In the genomic region with DNA sequence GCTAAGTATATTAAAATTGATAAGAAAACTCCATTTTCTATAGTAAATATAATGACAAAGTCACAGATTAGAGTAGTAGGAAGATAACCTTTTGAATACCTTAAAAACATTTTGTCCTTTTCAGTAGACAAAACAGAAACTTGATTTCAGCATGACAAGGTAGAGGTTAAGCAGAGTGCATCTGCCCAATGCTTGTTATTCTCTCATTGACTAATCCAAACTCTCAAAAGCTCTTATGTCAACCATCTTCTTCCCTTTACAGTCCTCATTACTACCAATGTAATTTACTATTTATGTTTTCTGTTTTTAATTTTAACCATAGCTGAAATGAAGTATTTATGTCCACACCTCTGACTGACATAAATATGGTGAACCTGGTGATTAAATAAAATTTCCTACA, we compare ENCODE assay signal across 14 cellular contexts. TPM values are rescaled to one million over a fixed set of nuclear protein-coding genes. Genes with fewer than 3 reads are reported as not detected.
DNase-seq lines count a peak whose midpoint lies in the region; ATAC-seq, FAIRE-seq and TF ChIP-seq lines count a peak whose summit lies in the region.
"Had no signal": no experiment of that assay in that cellular context is flagged by ENCODE, and none has a peak within 500 bp of the region (broad histone marks: within the 10 kb centered on the region; RNA-seq: fewer than 3 reads in every experiment).

No MANE protein-coding gene starts in this region.

- H3K4me1 Mint-ChIP-seq in T-helper 2 cell treated with Interferon-gamma antibody and Interleukin-4, amounts not matched to agents 5 μg/mL and 100 μg/mL, for 36 hours (ENCODE audit: low read depth): peaks cover 12% of the 10 kb centered on the region

- TF ChIP-seq CTCF in stomach (IDR thresholded peaks at IDR 0.05) (no peak), kidney (IDR thresholded peaks at IDR 0.05; ENCODE audit: borderline replicate concordance, extremely low read depth, insufficient read depth) (no peak)

- no peaks in the 10 kb centered on the region for H3K36me3 Mint-ChIP-seq in T-helper 2 cell treated with Interferon-gamma antibody and Interleukin-4, amounts not matched to agents 5 μg/mL and 100 μg/mL, for 36 hours (ENCODE audit: low read depth)

- H3K36me3 ChIP-seq in stomach (peaks cover 0 to 12% (median 2%) of the 10 kb centered on the region in 4 donors), kidney (ENCODE audit: control insufficient read depth in 1 of 2, insufficient read depth in 2 of 2, low read length in 2 of 2) (no peaks in the 10 kb centered on the region)
- H3K36me3 ChIP-seq: BE2C had no signal

- ATAC-seq in GM19455 (IDR thresholded peaks at IDR 0.05; ENCODE audit: unreplicated experiment) (peak; percentile 77), HG02763 (IDR thresholded peaks at IDR 0.05; ENCODE audit: unreplicated experiment) (peak; percentile 50), HG03442 (IDR thresholded peaks at IDR 0.05; ENCODE audit: unreplicated experiment) (peak; percentile 76)
- ATAC-seq: right cardiac atrium had no signal

- no peak for TF ChIP-seq EP300 in stomach (IDR thresholded peaks at IDR 0.05)

- no peak overlapping the region for H3K4me3 Mint-ChIP-seq in T-helper 2 cell treated with Interferon-gamma antibody and Interleukin-4, amounts not matched to agents 5 μg/mL and 100 μg/mL, for 36 hours

- H3K9me3 ChIP-seq in stomach (no peaks in the 10 kb centered on the region), kidney (ENCODE audit: control insufficient read depth in 1 of 2, low read length in 2 of 2) (no peaks in the 10 kb centered on the region)
- H3K9me3 ChIP-seq: BE2C had no signal

- no peaks in the 10 kb centered on the region for H3K27me3 ChIP-seq in stomach

- H3K4me3 ChIP-seq in stomach (no peak overlapping the region), kidney (ENCODE audit: low read length in 2 of 2) (no peak overlapping the region)

- no peak overlapping the region for H3K27ac Mint-ChIP-seq in T-helper 2 cell treated with Interferon-gamma antibody and Interleukin-4, amounts not matched to agents 5 μg/mL and 100 μg/mL, for 36 hours

- TF ChIP-seq POLR2A in stomach (IDR thresholded peaks at IDR 0.05): no peak

- peak; percentile 54 for FAIRE-seq in GM18507 (lab: Jason Lieb, UNC)
- FAIRE-seq in kidney (lab: Jason Lieb, UNC): no peak
- FAIRE-seq: keratinocyte had no signal

- H3K27me3 Mint-ChIP-seq in T-helper 2 cell treated with Interferon-gamma antibody and Interleukin-4, amounts not matched to agents 5 μg/mL and 100 μg/mL, for 36 hours (ENCODE audit: low read depth): peaks cover 31% of the 10 kb centered on the region

- no peak for DNase-seq in GM18507 (ENCODE audit: extremely low spot score, insufficient read length, low read depth)
- no peak for DNase-seq in SIG-M5 treated with dmso at 0.1 percent for 504 hours (lab: John Stamatoyannopoulos, UW; ENCODE audit: unreplicated experiment)
- DNase-seq in T-helper 2 cell treated with Interferon-gamma antibody and Interleukin-4, amounts not matched to agents 5 μg/mL and 100 μg/mL, for 36 hours (ENCODE audit: low spot score): no peak
- DNase-seq in stomach: no peak
- DNase-seq in kidney: no peak
- DNase-seq: aorta, BE2C, NCI-H526, right cardiac atrium had no signal

- H3K27ac ChIP-seq in stomach: no peak overlapping the region
- no peak overlapping the region for H3K27ac ChIP-seq in kidney (ENCODE audit: low read depth in 2 of 2, low read length in 2 of 2)

- H3K4me1 ChIP-seq in stomach: peaks cover 4 to 18% (median 12%) of the 10 kb centered on the region in 4 donors
- H3K4me1 ChIP-seq in kidney (ENCODE audit: control insufficient read depth in 1 of 2, insufficient read depth in 1 of 2, low read depth in 1 of 2, low read length in 2 of 2): no peaks in the 10 kb centered on the region
- H3K4me1 ChIP-seq: BE2C had no signal

- no peaks in the 10 kb centered on the region for H3K9me3 Mint-ChIP-seq in T-helper 2 cell treated with Interferon-gamma antibody and Interleukin-4, amounts not matched to agents 5 μg/mL and 100 μg/mL, for 36 hours

- no peak overlapping the region for H3K9ac ChIP-seq in kidney (ENCODE audit: low read length in 2 of 2)

- intact Hi-C loops in stomach (cut with DNase I; ENCODE audit: low total_unique reads): no loop called here
- intact Hi-C loops in kidney (cut with DNase I): no loop called here

RNA-seq across cellular contexts. Expression of a gene that starts 11.1 kb away (rescaled TPM):
- total RNA-seq in stomach: 10 to 100 TPM in 2 of 5 donors, 1 to 10 TPM in 1, under 1 TPM in 1, not detected in 1; under 0.01 to 22.0 (median 10.3) TPM
- 1 to 10 TPM in 2 of 3 donors, under 1 TPM in 1; 0.76 to 2.9 (median 2.6) TPM for polyA plus RNA-seq in stomach
- total RNA-seq in kidney: 6.9 TPM
- polyA plus RNA-seq in kidney (ENCODE audit: insufficient read depth, low read depth, low replicate concordance): 1.4 TPM

RNA-seq across cellular contexts. Expression of a gene that starts 11.2 kb away (rescaled TPM):
- total RNA-seq in stomach (10 to 100 TPM in 1 of 5 donors, 1 to 10 TPM in 1, under 1 TPM in 1, not detected in 2; 0.87 to 23.8 (median 2.8) TPM), kidney (3.4 TPM)
- polyA plus RNA-seq in stomach (1 to 10 TPM in 2 of 3 donors, under 1 TPM in 1; 0.56 to 5.4 (median 4.4) TPM), kidney (ENCODE audit: insufficient read depth, low read depth, low replicate concordance) (3.7 TPM)
- total RNA-seq: Daoy had no signal
